19 cellular contexts compared by ENCODE assay signal in genomic region chr12:38911611-38912010, GRCh38. TPM values are rescaled to one million over a fixed set of nuclear protein-coding genes. Genes with fewer than 3 reads are reported as not detected.
DNase-seq lines count a peak whose midpoint lies in the region; ATAC-seq, FAIRE-seq and TF ChIP-seq lines count a peak whose summit lies in the region.
"Had no signal": no experiment of that assay in that cellular context is flagged by ENCODE, and none has a peak within 500 bp of the region (broad histone marks: within the 10 kb centered on the region; RNA-seq: fewer than 3 reads in every experiment).

No MANE protein-coding gene starts in this region.

- no peaks in the 10 kb centered on the region for H3K27me3 ChIP-seq in GM06990 (replicated peaks; ENCODE audit: control insufficient read depth, insufficient read depth, low read length)
- H3K27me3 ChIP-seq in brain microvascular endothelial cell (replicated peaks), result no peaks in the 10 kb centered on the region
- H3K27me3 ChIP-seq: esophagus muscularis mucosa, heart left ventricle, testis had no signal

- no peaks in the 10 kb centered on the region for H3K9me3 Mint-ChIP-seq in chondrocyte (ENCODE audit: low read depth)
- H3K9me3 Mint-ChIP-seq: activated T-helper 1 cell treated with anti-CD3 and anti-CD28 coated beads, Interleukin-12 subunit alpha, Interleukin-12 subunit beta, Interleukin-2, Interleukin-4 antibody, amounts not matched to agents 30 ng/mL and 10 ng/mL and 1 ng/mL, durations not matched to agents 14 hours and 24 hours and 36 hours; T-helper 2 cell treated with Interferon-gamma antibody and Interleukin-4, amounts not matched to agents 5 μg/mL and 100 μg/mL, for 36 hours had no signal

- peaks cover 24% of the 10 kb centered on the region for H3K27me3 Mint-ChIP-seq in chondrocyte (ENCODE audit: low read depth)

- no peak overlapping the region for H3K27ac ChIP-seq in brain microvascular endothelial cell
- H3K27ac ChIP-seq: esophagus muscularis mucosa, heart left ventricle, testis had no signal

- peaks cover 8% of the 10 kb centered on the region for H3K4me1 Mint-ChIP-seq in chondrocyte (ENCODE audit: low read depth)

- in situ Hi-C loops in brain microvascular endothelial cell (cut with HindIII; ENCODE audit: low pct_ligation_motif_present, low sequenced_read_pairs), result no loop called here

- TF ChIP-seq CTCF in GM06990 (IDR thresholded peaks at IDR 0.05; ENCODE audit: insufficient read depth, low read length, poor library complexity, severe bottlenecking), result peak; percentile 24
- peak; percentile 21; the same call in 1 of the 2 replicates for TF ChIP-seq CTCF in LNCaP clone FGC (IDR thresholded peaks at IDR 0.05; ENCODE audit: control insufficient read depth, extremely low read depth, insufficient read depth)
- peak; percentile 30 for TF ChIP-seq CTCF in chondrocyte (IDR thresholded peaks at IDR 0.05)
- no peak for TF ChIP-seq CTCF in brain microvascular endothelial cell (IDR thresholded peaks at IDR 0.05; ENCODE audit: low read depth, low read length, missing control alignments)

- no peak overlapping the region for H3K27ac Mint-ChIP-seq in chondrocyte (ENCODE audit: unreplicated experiment)
- H3K27ac Mint-ChIP-seq: activated naive CD8-positive, alpha-beta T cell; activated T-helper 1 cell treated with anti-CD3 and anti-CD28 coated beads, Interleukin-12 subunit alpha, Interleukin-12 subunit beta, Interleukin-2, Interleukin-4 antibody, amounts not matched to agents 30 ng/mL and 10 ng/mL and 1 ng/mL, durations not matched to agents 14 hours and 24 hours and 36 hours; B cell; T-helper 2 cell treated with Interferon-gamma antibody and Interleukin-4, amounts not matched to agents 5 μg/mL and 100 μg/mL, for 36 hours had no signal

- peak; percentile 67 for ATAC-seq in left colon
- ATAC-seq: heart left ventricle had no signal

- intact Hi-C loops in left colon (cut with DNase I, micrococcal nuclease), result no loop called here

- no peaks in the 10 kb centered on the region for H3K36me3 Mint-ChIP-seq in chondrocyte (ENCODE audit: low read depth)
- H3K36me3 Mint-ChIP-seq: activated naive CD8-positive, alpha-beta T cell had no signal

- no peak overlapping the region for H3K4me3 Mint-ChIP-seq in chondrocyte (ENCODE audit: unreplicated experiment)
- H3K4me3 Mint-ChIP-seq: activated naive CD8-positive, alpha-beta T cell; activated T-helper 1 cell treated with anti-CD3 and anti-CD28 coated beads, Interleukin-12 subunit alpha, Interleukin-12 subunit beta, Interleukin-2, Interleukin-4 antibody, amounts not matched to agents 30 ng/mL and 10 ng/mL and 1 ng/mL, durations not matched to agents 14 hours and 24 hours and 36 hours; B cell; T-helper 2 cell treated with Interferon-gamma antibody and Interleukin-4, amounts not matched to agents 5 μg/mL and 100 μg/mL, for 36 hours had no signal

- H3K36me3 ChIP-seq in GM06990 (ENCODE audit: control insufficient read depth, insufficient read depth, low read length), result no peaks in the 10 kb centered on the region
- no peaks in the 10 kb centered on the region for H3K36me3 ChIP-seq in brain microvascular endothelial cell (replicated peaks)
- H3K36me3 ChIP-seq: esophagus muscularis mucosa, heart left ventricle had no signal

- FAIRE-seq in HTR-8/SVneo (lab: Jason Lieb, UNC), result no peak

- no peak for DNase-seq in GM06990 (ENCODE audit: extremely low read depth, insufficient read length)
- no peak for DNase-seq in LNCaP clone FGC (ENCODE audit: low read depth)
- DNase-seq in chondrocyte (ENCODE audit: low spot score), result no peak
- DNase-seq in left colon, result no peak
- DNase-seq in occipital lobe (lab: John Stamatoyannopoulos, UW), result no peak
- DNase-seq in brain microvascular endothelial cell, result no peak
- DNase-seq in NCI-H1048 (lab: John Stamatoyannopoulos, UW), result no peak
- no peak for DNase-seq in HTR-8/SVneo (ENCODE audit: insufficient read length, low spot score)
- DNase-seq: activated CD4-positive, CD25-positive, alpha-beta regulatory T cell treated with anti-CD3 and anti-CD28 coated beads, Interleukin-2, amount 50 U/mL, for 72 hours; heart left ventricle; NCI-H187 treated with DMSO at 0.1 percent for 48 hours; NCI-H510A; SIG-M5 had no signal

- H3K4me3 ChIP-seq in GM06990 (replicated peaks; ENCODE audit: low read depth, low read length) (no peak overlapping the region), LNCaP clone FGC (ENCODE audit: low read depth, low read length) (no peak overlapping the region), brain microvascular endothelial cell (ENCODE audit: low read depth, low read length) (no peak overlapping the region)
- H3K4me3 ChIP-seq: esophagus muscularis mucosa, heart left ventricle, testis had no signal

RNA-seq across cellular contexts. Expression of gene CPNE8, which starts 6.2 kb away (rescaled TPM):
- total RNA-seq in chondrocyte, result 8.0 to 10.6 TPM (median 10.3 TPM) in 3 replicates
- 10 to 100 TPM; 30.6 to 32.4 TPM for total RNA-seq in left colon
- 4.8 TPM for total RNA-seq in occipital lobe
